Comparison of ENCODE assay signal across 8 cellular contexts in the genomic region with DNA sequence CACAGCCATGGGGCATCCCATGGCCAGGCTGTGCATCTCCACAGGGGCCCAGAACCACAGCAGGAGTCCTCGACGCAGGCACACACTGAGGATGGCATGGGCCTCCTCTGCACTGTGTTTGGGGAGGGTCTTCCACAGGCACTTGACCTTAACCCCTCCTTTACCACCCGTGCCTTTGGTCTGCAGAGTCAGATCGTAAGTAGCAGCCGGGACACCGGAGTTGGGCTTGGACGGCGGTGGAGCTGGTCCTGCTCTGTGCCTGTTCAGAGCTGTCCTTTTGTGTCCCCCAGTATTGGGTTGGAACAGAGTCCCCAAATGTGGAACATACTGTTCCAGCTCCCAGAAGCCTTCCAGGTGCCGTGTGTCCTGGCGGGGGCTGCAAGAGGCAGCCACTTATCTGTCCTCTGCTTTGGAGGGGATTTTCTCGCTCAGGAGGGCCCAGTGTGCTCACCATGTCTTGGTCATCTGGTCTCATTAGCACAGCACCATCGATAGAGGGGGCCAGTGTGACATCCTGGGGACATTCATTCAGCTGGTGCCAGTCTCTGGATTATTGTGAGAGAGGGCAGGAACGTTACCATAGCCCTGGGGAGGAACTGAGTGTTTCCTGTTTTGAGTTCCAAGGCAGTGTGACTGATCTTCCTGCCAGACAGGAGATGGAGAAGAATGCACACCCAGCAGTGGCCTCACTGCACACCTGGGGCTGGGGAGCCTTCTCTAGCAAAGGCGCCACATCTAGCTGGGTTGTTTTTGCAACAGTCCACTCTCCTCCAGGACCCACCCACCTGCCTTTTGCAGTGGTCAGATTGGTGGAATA.
DNase-seq lines count a peak whose midpoint lies in the region; ATAC-seq and TF ChIP-seq lines count a peak whose summit lies in the region.

No MANE protein-coding gene starts in this region.

- peak; percentile 70 for TF ChIP-seq CTCF in LNCAP (IDR thresholded peaks at IDR 0.05)

- ATAC-seq in HG03095 (IDR thresholded peaks at IDR 0.05; ENCODE audit: unreplicated experiment): no peak

- DNase-seq in 8988T (peak; percentile 90), GF-D8 (lab: John Stamatoyannopoulos, UW) (peak; percentile 81), SKM-1 treated with dmso at 0.1 percent for 144 hours (lab: John Stamatoyannopoulos, UW; ENCODE audit: unreplicated experiment) (peak; percentile 84), caudate nucleus (lab: John Stamatoyannopoulos, UW) (peak in 52 of 61 donors; percentile 11 to 80 (median 46)), left kidney (ENCODE audit: low read depth, low spot score) (peak; percentile 74), substantia nigra (lab: John Stamatoyannopoulos, UW) (peak in 46 of 49 donors; percentile 22 to 92 (median 65))

- H3K27ac ChIP-seq in caudate nucleus (ENCODE audit: low read depth, low read length) (peak overlapping the region; percentile 41), substantia nigra (ENCODE audit: low read depth, low read length, poor library complexity, severe bottlenecking) (peak overlapping the region; percentile 37)
